In the genomic region with DNA sequence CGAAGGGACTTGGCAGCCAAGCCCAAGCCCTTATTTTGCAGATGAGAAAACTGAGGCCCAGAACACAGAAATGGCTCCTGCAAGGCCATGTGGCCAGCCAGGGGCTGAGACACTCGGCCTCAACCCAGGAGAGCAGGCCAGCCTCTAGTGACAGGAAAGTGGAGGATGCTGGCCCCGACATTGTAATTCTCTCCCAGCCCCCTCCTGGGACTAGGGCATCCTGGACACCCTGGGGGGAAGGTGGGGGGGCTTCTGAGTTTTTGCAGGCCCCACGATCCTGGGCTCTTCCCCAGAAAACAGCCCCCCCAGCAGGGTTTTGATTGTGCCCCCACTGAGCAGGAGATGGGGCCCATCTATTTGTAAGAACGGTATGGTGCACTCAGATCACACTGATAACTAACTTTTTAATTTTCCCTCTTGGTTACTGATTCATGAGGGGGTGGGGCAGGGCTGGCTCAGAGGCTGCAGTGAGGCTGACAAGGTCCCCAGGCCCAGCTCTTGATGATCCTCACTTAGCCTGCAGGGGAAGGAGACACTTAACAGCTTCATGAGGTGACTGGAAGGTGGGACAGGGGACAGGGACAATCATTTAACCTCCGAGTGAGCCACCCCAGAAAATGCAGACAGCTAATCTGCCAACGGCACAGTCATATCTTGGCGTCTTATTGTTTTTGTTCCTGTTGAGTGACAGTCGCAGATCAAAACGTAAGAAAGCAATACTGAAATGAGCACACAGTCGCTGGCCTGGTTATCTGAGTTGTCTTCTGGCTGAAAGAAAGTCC, we compare ENCODE assay signal across 8 cellular contexts. TPM values are rescaled to one million over a fixed set of nuclear protein-coding genes. Genes with fewer than 3 reads are reported as not detected.
DNase-seq lines count a peak whose midpoint lies in the region; ATAC-seq and TF ChIP-seq lines count a peak whose summit lies in the region.

No MANE protein-coding gene starts in this region.

- H3K27me3 ChIP-seq in AG04450 (ENCODE audit: control insufficient read depth, insufficient read depth, low read length) (no peaks in the 10 kb centered on the region), stomach (no peaks in the 10 kb centered on the region), H7 (ENCODE audit: control insufficient read depth, insufficient read depth, low read length) (no peaks in the 10 kb centered on the region)

- H3K4me1 ChIP-seq in stomach: peaks cover 98 to 100% (median 100%) of the 10 kb centered on the region in 4 donors

- CTCF ChIA-PET in AG04450 (lab: Charles Lee): interaction anchor here (1.4 kb wide), 1 partner anchor 10 kb away, joined by 3 read pairs; no protein-coding TSS in a partner anchor

- TF ChIP-seq EP300 in stomach (IDR thresholded peaks at IDR 0.05): no peak

- TF ChIP-seq CTCF in AG04450 (IDR thresholded peaks at IDR 0.05; ENCODE audit: low read depth, low read length) (no peak), stomach (IDR thresholded peaks at IDR 0.05) (no peak)

- peak; percentile 30 for ATAC-seq in GM21529 (IDR thresholded peaks at IDR 0.05; ENCODE audit: unreplicated experiment)
- no peak for ATAC-seq in GM19324 (IDR thresholded peaks at IDR 0.05; ENCODE audit: low FRiP score, unreplicated experiment)

- H3K4me3 ChIP-seq in AG04450 (ENCODE audit: low read depth, low read length) (no peak overlapping the region), stomach (peak overlapping the region in 1 of 4 donors; percentile 7), H7 (ENCODE audit: insufficient read depth, low read depth, low read length) (no peak overlapping the region)

- POLR2A ChIA-PET in AG04450 (lab: Yijun Ruan, JAX): no interaction called here

- peak overlapping the region; percentile 57 for H3K27ac ChIP-seq in AG04450 (ENCODE audit: low read depth, low read length)
- H3K27ac ChIP-seq in stomach: peak overlapping the region; percentile 43 to 100 (median 97)

- H3K36me3 ChIP-seq in stomach (peaks cover 0 to 9% (median 0%) of the 10 kb centered on the region in 4 donors), H7 (replicated peaks; ENCODE audit: control insufficient read depth, insufficient read depth, low read length) (peaks cover 7% of the 10 kb centered on the region)

- no peak for TF ChIP-seq POLR2A in stomach (IDR thresholded peaks at IDR 0.05)

- no peak for DNase-seq in AG04450 (ENCODE audit: low read depth, low spot score)
- DNase-seq in activated CD4-positive, CD25-positive, alpha-beta regulatory T cell treated with anti-CD3 and anti-CD28 coated beads, Interleukin-2, amount 50 U/mL, for 72 hours: peak; percentile 40
- DNase-seq in glomerular visceral epithelial cell (ENCODE audit: extremely low spot score): peak; percentile 58
- DNase-seq in stomach: no peak
- no peak for DNase-seq in H7
- DNase-seq in NCI-H446 treated with DMSO at 0.1 percent for 48 hours (lab: John Stamatoyannopoulos, UW): no peak

- 27 to 44% (median 39%) methylated on average over 10 to 11 of the region's 11 CpGs for WGBS in stomach, 5 donors

- no peaks in the 10 kb centered on the region; the same call in 1 of the 2 replicates for H3K9me3 ChIP-seq in AG04450 (ENCODE audit: control insufficient read depth, insufficient read depth, low read length)
- no peaks in the 10 kb centered on the region for H3K9me3 ChIP-seq in stomach

- intact Hi-C loops in stomach (cut with DNase I; ENCODE audit: low total_unique reads): no loop called here

RNA-seq across cellular contexts. Expression of a gene that starts 18.9 kb away (rescaled TPM):
- polyA plus RNA-seq in AG04450 (2011; rRNA removed) (7.4 and 8.0 TPM in 2 replicates), stomach (10 to 100 TPM in 1 of 3 donors, 1 to 10 TPM in 2; 4.5 to 10.1 (median 9.9) TPM)
- 19.6 and 24.1 TPM in 2 replicates for polyA minus RNA-seq in AG04450 (2011; rRNA and poly(A)+ RNA removed)
- 100 to 1,000 TPM in 1 of 5 donors, 10 to 100 TPM in 3, 1 to 10 TPM in 1; 7.0 to 123 (median 29.3) TPM for total RNA-seq in stomach
- 78.3 and 80.4 TPM in 2 replicates for total RNA-seq in H7 (2014; rRNA removed; shearing (Covaris generic))

Comparison
In these comparisons a context has a peak if more than half of its experiments do, and no peak if none do; other contexts are left out.
1. DNase-seq: peak in activated CD4-positive, CD25-positive, alpha-beta regulatory T cell treated with anti-CD3 and anti-CD28 coated beads, Interleukin-2, amount 50 U/mL, for 72 hours (single experiment) and glomerular visceral epithelial cell (single experiment); none in AG04450 (single experiment), stomach (single experiment), H7 (single experiment) and NCI-H446 treated with DMSO at 0.1 percent for 48 hours (single experiment).